In genomic region chr19:3557461-3558248, GRCh38 we compare ENCODE assay signal across 1 cellular context.
TF ChIP-seq lines count a peak whose summit lies in the region.

MFSD12 (minus strand) TSS chr19:3557586; CDS start chr19:3557403, 183 bp downstream.

TF ChIP-seq in SK-N-SH, 30 proteins besides CTCF, POLR2A, EP300 and RAD21 (continued from another document):
- no peak; the same call in 1 of the 2 replicates for TF ChIP-seq USF1 (IDR thresholded peaks at IDR 0.05; ENCODE audit: borderline replicate concordance, low read depth)
- peak; percentile 71; the same call in 1 of the 2 replicates for TF ChIP-seq TAF1 (IDR thresholded peaks at IDR 0.05; ENCODE audit: borderline replicate concordance, low read depth, low read length)
- TF ChIP-seq POLR2AphosphoS5 (IDR thresholded peaks at IDR 0.05; ENCODE audit: low read depth, low read length): peak; percentile 54
- no peak for TF ChIP-seq REST (IDR thresholded peaks at IDR 0.05; ENCODE audit: low read depth, low read length)
- TF ChIP-seq TCF12 (IDR thresholded peaks at IDR 0.05): no peak
- no peak for TF ChIP-seq FOXM1 (IDR thresholded peaks at IDR 0.05; ENCODE audit: low read depth)
- no peak for TF ChIP-seq USF2 (IDR thresholded peaks at IDR 0.05; ENCODE audit: borderline replicate concordance, low read depth, low read length)
- TF ChIP-seq NFIC (IDR thresholded peaks at IDR 0.05; ENCODE audit: borderline replicate concordance): no peak
- TF ChIP-seq GABPA (IDR thresholded peaks at IDR 0.05; ENCODE audit: low read depth): peak; percentile 60
- no peak for TF ChIP-seq TEAD4 (IDR thresholded peaks at IDR 0.05; ENCODE audit: borderline replicate concordance, insufficient read depth)
- TF ChIP-seq RFX5 (IDR thresholded peaks at IDR 0.05; ENCODE audit: low read length): peak; percentile 53; the same call in 1 of the 2 replicates
